Comparison of ENCODE assay signal across 15 cellular contexts in genomic region chr2:156891609-156892008, GRCh38.
A peak's percentile ranks its signal among the peaks of the same experiment; 100 is the strongest.
DNase-seq lines count a peak whose midpoint lies in the region; ATAC-seq and TF ChIP-seq lines count a peak whose summit lies in the region.
"Had no signal": no experiment of that assay in that cellular context is flagged by ENCODE, and none has a peak within 500 bp of the region (broad histone marks: within the 10 kb centered on the region; RNA-seq: fewer than 3 reads in every experiment).

No MANE protein-coding gene starts in this region.

- H3K27me3 Mint-ChIP-seq in GM23338 (ENCODE audit: insufficient read depth, low read depth, poor library complexity) (peaks cover 3% of the 10 kb centered on the region), T-helper 17 cell (peaks cover 54% of the 10 kb centered on the region)

- DNase-seq in DMS 273 (lab: John Stamatoyannopoulos, UW; ENCODE audit: unreplicated experiment) (peak; percentile 29), DMS 273 treated with DMSO at 0.1 percent for 48 hours (lab: John Stamatoyannopoulos, UW) (no peak), GM23338 (ENCODE audit: low spot score) (no peak), hepatocyte (ENCODE audit: low spot score) (no peak), thyroid gland (no peak), left ventricle myocardium inferior (no peak), T-helper 17 cell (no peak), HuH-7 (ENCODE audit: low spot score) (no peak)
- DNase-seq: CD8-positive, alpha-beta T cell; COR-L47; DMS53; GM23248; H7 had no signal

- peaks cover 16% of the 10 kb centered on the region for H3K27me3 ChIP-seq in GM23338 (ENCODE audit: insufficient read depth)
- H3K27me3 ChIP-seq in hepatocyte = no peaks in the 10 kb centered on the region
- H3K27me3 ChIP-seq in thyroid gland = no peaks in the 10 kb centered on the region
- no peaks in the 10 kb centered on the region for H3K27me3 ChIP-seq in left ventricle myocardium inferior (ENCODE audit: low read depth)

- no peak for TF ChIP-seq CTCF in GM23338 (conservative IDR thresholded peaks at IDR 0.05; ENCODE audit: low read depth in 2 of 2)
- no peak for TF ChIP-seq CTCF in hepatocyte (IDR thresholded peaks at IDR 0.05; ENCODE audit: poor library complexity)
- TF ChIP-seq CTCF in thyroid gland (IDR thresholded peaks at IDR 0.05) = peak in 1 of 6 experiments; percentile 7
- TF ChIP-seq CTCF in left ventricle myocardium inferior (IDR thresholded peaks at IDR 0.05; ENCODE audit: borderline replicate concordance) = no peak

- H4K20me1 ChIP-seq in GM23338 (replicated peaks; ENCODE audit: insufficient read depth) (no peaks in the 10 kb centered on the region), hepatocyte (ENCODE audit: insufficient read depth, poor library complexity, severe bottlenecking) (no peaks in the 10 kb centered on the region)

- H3K4me3 Mint-ChIP-seq in GM23338 (no peak overlapping the region), T-helper 17 cell (no peak overlapping the region)
- H3K4me3 Mint-ChIP-seq: CD14-positive monocyte; CD8-positive, alpha-beta T cell had no signal

- no peaks in the 10 kb centered on the region for H3F3A ChIP-seq in GM23338 (replicated peaks; ENCODE audit: low read depth)

- H3K4me1 Mint-ChIP-seq in GM23338 = peaks cover 32% of the 10 kb centered on the region
- H3K4me1 Mint-ChIP-seq in T-helper 17 cell = peaks cover 14% of the 10 kb centered on the region
- H3K4me1 Mint-ChIP-seq: CD14-positive monocyte had no signal

- 50% methylated on average over 1 of the region's 1 CpG for WGBS in hepatocyte (ENCODE audit: low lambda C conversion rate, missing lambda C conversion rate)
- 26 to 47% methylated on average over 1 of the region's 1 CpG for WGBS in thyroid gland, 2 donors

- H3K9me2 ChIP-seq in GM23338 (ENCODE audit: insufficient read depth) (no peaks in the 10 kb centered on the region), hepatocyte (replicated peaks; ENCODE audit: insufficient read depth) (no peaks in the 10 kb centered on the region)

- no peak overlapping the region for H3K4me3 ChIP-seq in GM23338
- H3K4me3 ChIP-seq in hepatocyte = no peak overlapping the region
- no peak overlapping the region for H3K4me3 ChIP-seq in thyroid gland (replicated peaks in 1 of 3)
- no peak overlapping the region for H3K4me3 ChIP-seq in left ventricle myocardium inferior
- H3K4me3 ChIP-seq: GM12878, GM23248 had no signal

- peak; percentile 35 for ATAC-seq in GM23338
- ATAC-seq in T-helper 17 cell = no peak
- ATAC-seq: CD8-positive, alpha-beta T cell had no signal

- H2AFZ ChIP-seq in GM23338 = no peak overlapping the region
- no peak overlapping the region for H2AFZ ChIP-seq in hepatocyte

- H3K4me1 ChIP-seq in GM23338 (ENCODE audit: insufficient read depth) = peaks cover 29% of the 10 kb centered on the region
- peaks cover 3% of the 10 kb centered on the region for H3K4me1 ChIP-seq in hepatocyte (ENCODE audit: insufficient read depth)
- H3K4me1 ChIP-seq in thyroid gland = peaks cover 7 to 11% of the 10 kb centered on the region in 2 donors
- H3K4me1 ChIP-seq in left ventricle myocardium inferior = no peaks in the 10 kb centered on the region

- no peak overlapping the region for H3K27ac Mint-ChIP-seq in GM23338
- H3K27ac Mint-ChIP-seq in T-helper 17 cell = no peak overlapping the region
- H3K27ac Mint-ChIP-seq: CD14-positive monocyte; CD8-positive, alpha-beta T cell had no signal

- no peak for TF ChIP-seq POLR2A in thyroid gland (IDR thresholded peaks at IDR 0.05)

- intact Hi-C loops in thyroid gland (cut with DNase I) (no loop called here), left ventricle myocardium inferior (cut with micrococcal nuclease) (no loop called here)

- H3K27ac ChIP-seq in GM23338 (ENCODE audit: low read depth) (no peak overlapping the region), hepatocyte (peak overlapping the region; percentile 38), thyroid gland (peak overlapping the region in 2 of 3 donors; percentile 31 to 70), left ventricle myocardium inferior (replicated peaks) (no peak overlapping the region)
- H3K27ac ChIP-seq: GM23248 had no signal

- H3K9me3 ChIP-seq in hepatocyte (ENCODE audit: low read depth) (no peaks in the 10 kb centered on the region), thyroid gland (no peaks in the 10 kb centered on the region), left ventricle myocardium inferior (replicated peaks) (no peaks in the 10 kb centered on the region), T-helper 17 cell (ENCODE audit: control insufficient read depth, low read length, poor library complexity, severe bottlenecking) (no peaks in the 10 kb centered on the region)

- H3K36me3 ChIP-seq in GM23338 (ENCODE audit: insufficient read depth) (no peaks in the 10 kb centered on the region), hepatocyte (replicated peaks; ENCODE audit: insufficient read depth, low read depth) (no peaks in the 10 kb centered on the region), thyroid gland (no peaks in the 10 kb centered on the region), left ventricle myocardium inferior (no peaks in the 10 kb centered on the region)

- no peaks in the 10 kb centered on the region for H3K9me3 Mint-ChIP-seq in GM23338
- H3K9me3 Mint-ChIP-seq: CD14-positive monocyte; CD8-positive, alpha-beta T cell had no signal

- H3K36me3 Mint-ChIP-seq in GM23338 (ENCODE audit: low read depth) = no peaks in the 10 kb centered on the region
- H3K36me3 Mint-ChIP-seq in T-helper 17 cell (ENCODE audit: low read depth) = peaks cover 2% of the 10 kb centered on the region
- H3K36me3 Mint-ChIP-seq: CD14-positive monocyte; CD8-positive, alpha-beta T cell had no signal

- H3K79me2 ChIP-seq in GM23338 (replicated peaks; ENCODE audit: insufficient read depth) (no peaks in the 10 kb centered on the region), hepatocyte (no peaks in the 10 kb centered on the region)

- H3K4me2 ChIP-seq in GM23338 (peak overlapping the region; percentile 77; the same call in 1 of the 2 replicates), hepatocyte (no peak overlapping the region)

TF ChIP-seq in GM23338, 12 proteins besides CTCF, POLR2A, EP300 and RAD21:
- no peak for TF ChIP-seq NANOG (IDR thresholded peaks at IDR 0.05; ENCODE audit: borderline replicate concordance)

Comparison
In these comparisons a context has a peak if more than half of its experiments do, and no peak if none do; other contexts are left out.
1. H3K27ac ChIP-seq: peak in hepatocyte (single experiment) and thyroid gland (2 of 3); none in GM23338 (single experiment) and left ventricle myocardium inferior (single experiment).